In the genomic region with DNA sequence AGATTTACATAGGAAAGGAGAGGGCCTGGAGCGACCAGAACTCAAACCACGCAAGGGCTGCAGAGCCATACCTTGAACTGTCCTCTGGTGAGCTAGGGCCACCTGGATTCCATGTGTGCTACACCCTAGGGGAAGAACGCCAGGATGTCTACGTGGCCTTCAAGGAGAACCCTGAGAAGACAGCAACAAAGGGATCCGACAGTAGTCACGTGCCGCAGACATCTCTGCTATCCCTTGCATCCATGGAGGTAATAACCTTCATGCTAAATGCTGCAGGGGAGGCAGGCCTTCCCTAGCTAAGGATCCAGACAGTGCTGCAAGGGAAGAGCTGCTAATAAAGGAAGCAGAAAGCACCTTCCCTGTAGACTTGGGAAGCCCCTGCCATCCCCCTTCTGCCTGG, we compare ENCODE assay signal across 26 cellular contexts. TPM values are rescaled to one million over a fixed set of nuclear protein-coding genes. Genes with fewer than 3 reads are reported as not detected.
DNase-seq lines count a peak whose midpoint lies in the region; ATAC-seq and TF ChIP-seq lines count a peak whose summit lies in the region.
"Had no signal": no experiment of that assay in that cellular context is flagged by ENCODE, and none has a peak within 500 bp of the region (broad histone marks: within the 10 kb centered on the region; RNA-seq: fewer than 3 reads in every experiment).

No MANE protein-coding gene starts in this region.

- ATAC-seq in CD4-positive, alpha-beta T cell (ENCODE audit: poor library complexity) = no peak
- no peak for ATAC-seq in naive thymus-derived CD8-positive, alpha-beta T cell
- ATAC-seq: activated T-cell treated with anti-CD3 and anti-CD28 coated beads, Interleukin-2, amount 50 U/mL, for 4 hours; esophagus mucosa; foreskin keratinocyte; K562; left lung; upper lobe of right lung had no signal

- no peaks in the 10 kb centered on the region for H3K9me3 ChIP-seq in CD4-positive, alpha-beta T cell (ENCODE audit: control insufficient read depth, low read length)
- no peaks in the 10 kb centered on the region for H3K9me3 ChIP-seq in CD8-positive, alpha-beta memory T cell (ENCODE audit: low read length)
- H3K9me3 ChIP-seq: ascending aorta, left lung, SJSA1, upper lobe of right lung had no signal

- CTCF ChIA-PET in CD4-positive, alpha-beta T cell (lab: Charles Lee) = interaction anchor here (0.6 to 4.3 kb wide), 2 partner anchors 9 to 83 kb away, joined by 3 to 40 read pairs; no protein-coding TSS in a partner anchor
- CTCF ChIA-PET in CD8-positive, alpha-beta memory T cell (lab: Charles Lee) = interaction anchor here (1.3 to 13.4 kb wide), 3 partner anchors 8 to 120 kb away, joined by 3 to 227 read pairs (median 27); no protein-coding TSS in a partner anchor

- peak overlapping the region; percentile 43 for H3K4me3 Mint-ChIP-seq in CD4-positive, alpha-beta T cell
- H3K4me3 Mint-ChIP-seq in CD8-positive, alpha-beta memory T cell = peak overlapping the region in 1 of 7 donors; percentile 0
- H3K4me3 Mint-ChIP-seq in activated naive CD8-positive, alpha-beta T cell treated with anti-CD3 and anti-CD28 coated beads for 36 hours = no peak overlapping the region
- peak overlapping the region in 5 of 10 donors; percentile 15 to 68 (median 44) for H3K4me3 Mint-ChIP-seq in naive thymus-derived CD8-positive, alpha-beta T cell
- H3K4me3 Mint-ChIP-seq: activated naive CD4-positive, alpha-beta T cell treated with anti-CD3 and anti-CD28 coated beads, Interleukin-2, amount 10 ng/mL, durations not matched to agents 7 days and 5 days; activated T-cell treated with anti-CD3 and anti-CD28 coated beads, Interleukin-2, amount 50 U/mL, for 4 hours; endodermal cell; HFFc6 had no signal

- no peaks in the 10 kb centered on the region for H3K36me3 ChIP-seq in CD8-positive, alpha-beta memory T cell (ENCODE audit: insufficient read depth, low read length)
- H3K36me3 ChIP-seq: ascending aorta, left lung, SJSA1, upper lobe of right lung had no signal

- no peak for DNase-seq in CD4-positive, alpha-beta T cell
- no peak for DNase-seq in CD8-positive, alpha-beta memory T cell
- DNase-seq in activated naive CD8-positive, alpha-beta T cell treated with anti-CD3 and anti-CD28 coated beads for 36 hours = no peak
- DNase-seq in naive thymus-derived CD8-positive, alpha-beta T cell = peak in 1 of 10 donors; percentile 2
- DNase-seq in iPS-NIHi7 (ENCODE audit: extremely low spot score) = no peak
- no peak for DNase-seq in NCI-H187 (lab: John Stamatoyannopoulos, UW)
- DNase-seq in stimulated activated CD4-positive, alpha-beta T cell treated with anti-CD3 and anti-CD28 coated beads, Interleukin-4, amount 100 ng/mL, for 1 hour = no peak
- DNase-seq: activated CD4-positive, CD25-positive, alpha-beta regulatory T cell; activated CD8-positive, alpha-beta memory T cell treated with anti-CD3 and anti-CD28 coated beads for 24 hours; activated naive CD4-positive, alpha-beta T cell treated with anti-CD3 and anti-CD28 coated beads, Interleukin-2, amount 10 ng/mL, durations not matched to agents 7 days and 5 days; activated T-cell treated with anti-CD3 and anti-CD28 coated beads, Interleukin-2, amount 50 U/mL, for 4 hours; cortex of kidney; endodermal cell; foreskin keratinocyte; HFFc6; MM.1S; naive B cell; NCI-H446; NCI-H82; stimulated activated CD4-positive, alpha-beta T cell treated with anti-CD3 and anti-CD28 coated beads, Interleukin-2, amount 100 ng/mL, for 24 hours; upper lobe of right lung had no signal

- H3K27me3 Mint-ChIP-seq in CD4-positive, alpha-beta T cell = no peaks in the 10 kb centered on the region
- peaks cover 0 to 3% of the 10 kb centered on the region in 2 donors for H3K27me3 Mint-ChIP-seq in CD8-positive, alpha-beta memory T cell
- H3K27me3 Mint-ChIP-seq in activated naive CD8-positive, alpha-beta T cell treated with anti-CD3 and anti-CD28 coated beads for 36 hours = no peaks in the 10 kb centered on the region
- H3K27me3 Mint-ChIP-seq in naive thymus-derived CD8-positive, alpha-beta T cell = no peaks in the 10 kb centered on the region
- H3K27me3 Mint-ChIP-seq: activated naive CD4-positive, alpha-beta T cell treated with anti-CD3 and anti-CD28 coated beads, Interleukin-2, amount 10 ng/mL, durations not matched to agents 7 days and 5 days; naive B cell had no signal

- H3K36me3 Mint-ChIP-seq in CD4-positive, alpha-beta T cell (ENCODE audit: low read depth) = peaks cover 22% of the 10 kb centered on the region
- peaks cover 0 to 5% (median 3%) of the 10 kb centered on the region in 3 donors for H3K36me3 Mint-ChIP-seq in CD8-positive, alpha-beta memory T cell
- peaks cover 2% of the 10 kb centered on the region for H3K36me3 Mint-ChIP-seq in activated naive CD8-positive, alpha-beta T cell treated with anti-CD3 and anti-CD28 coated beads for 36 hours
- peaks cover 0 to 4% (median 0%) of the 10 kb centered on the region in 3 donors for H3K36me3 Mint-ChIP-seq in naive thymus-derived CD8-positive, alpha-beta T cell
- H3K36me3 Mint-ChIP-seq: naive B cell had no signal

- peak overlapping the region; percentile 91 for H3K27ac ChIP-seq in CD4-positive, alpha-beta T cell (ENCODE audit: low read depth, low read length)
- no peak overlapping the region for H3K27ac ChIP-seq in CD8-positive, alpha-beta memory T cell (ENCODE audit: low read depth, low read length)
- H3K27ac ChIP-seq: ascending aorta, foreskin keratinocyte, left lung, SJSA1, upper lobe of right lung had no signal

- H3K4me1 Mint-ChIP-seq in CD4-positive, alpha-beta T cell (ENCODE audit: low read depth) = peaks cover 83% of the 10 kb centered on the region
- peaks cover 70 to 91% (median 87%) of the 10 kb centered on the region in 3 donors for H3K4me1 Mint-ChIP-seq in CD8-positive, alpha-beta memory T cell
- H3K4me1 Mint-ChIP-seq in activated naive CD8-positive, alpha-beta T cell treated with anti-CD3 and anti-CD28 coated beads for 36 hours = peaks cover 79% of the 10 kb centered on the region
- peaks cover 46 to 92% (median 88%) of the 10 kb centered on the region in 4 donors for H3K4me1 Mint-ChIP-seq in naive thymus-derived CD8-positive, alpha-beta T cell

- H3K4me1 ChIP-seq in CD8-positive, alpha-beta memory T cell (ENCODE audit: insufficient read depth, low read length) = peaks cover 74% of the 10 kb centered on the region
- H3K4me1 ChIP-seq: foreskin keratinocyte had no signal

- H3K9me3 Mint-ChIP-seq in CD4-positive, alpha-beta T cell = no peaks in the 10 kb centered on the region
- no peaks in the 10 kb centered on the region for H3K9me3 Mint-ChIP-seq in CD8-positive, alpha-beta memory T cell
- no peaks in the 10 kb centered on the region for H3K9me3 Mint-ChIP-seq in activated naive CD8-positive, alpha-beta T cell treated with anti-CD3 and anti-CD28 coated beads for 36 hours
- H3K9me3 Mint-ChIP-seq in naive thymus-derived CD8-positive, alpha-beta T cell = no peaks in the 10 kb centered on the region
- H3K9me3 Mint-ChIP-seq: activated naive CD4-positive, alpha-beta T cell treated with anti-CD3 and anti-CD28 coated beads, Interleukin-2, amount 10 ng/mL, durations not matched to agents 7 days and 5 days; activated T-cell treated with anti-CD3 and anti-CD28 coated beads, Interleukin-2, amount 50 U/mL, for 4 hours; endodermal cell; HFFc6; naive B cell had no signal

- H3K4me3 ChIP-seq in CD8-positive, alpha-beta memory T cell (ENCODE audit: low read length) = no peak overlapping the region
- H3K4me3 ChIP-seq: ascending aorta, K562, left lung, SJSA1, upper lobe of right lung had no signal

- H3K27ac Mint-ChIP-seq in CD4-positive, alpha-beta T cell = peak overlapping the region; percentile 99
- H3K27ac Mint-ChIP-seq in CD8-positive, alpha-beta memory T cell = peak overlapping the region in 7 of 8 donors; percentile 80 to 100 (median 90)
- H3K27ac Mint-ChIP-seq in activated naive CD8-positive, alpha-beta T cell treated with anti-CD3 and anti-CD28 coated beads for 36 hours = peak overlapping the region; percentile 65
- peak overlapping the region; percentile 85 to 100 (median 92) for H3K27ac Mint-ChIP-seq in naive thymus-derived CD8-positive, alpha-beta T cell
- H3K27ac Mint-ChIP-seq: endodermal cell, HFFc6 had no signal

- POLR2A ChIA-PET in CD4-positive, alpha-beta T cell (lab: Charles Lee) = interaction anchor here (0.7 to 12.0 kb wide), 4 partner anchors 9 to 120 kb away, joined by 3 to 178 read pairs (median 8); partner anchors contain the start of gene NOL4L
- POLR2A ChIA-PET in CD8-positive, alpha-beta memory T cell (lab: Charles Lee) = interaction anchor here (1.4 kb wide), 1 partner anchor 53 kb away, joined by 3 read pairs; the partner anchor contains the start of gene NOL4L
- POLR2A ChIA-PET in naive thymus-derived CD8-positive, alpha-beta T cell (lab: Charles Lee) = interaction anchor here (0.9 to 29.2 kb wide), 2 partner anchors 10 to 14 kb away, joined by 3 to 883 read pairs; no protein-coding TSS in a partner anchor

- intact Hi-C loops in CD4-positive, alpha-beta T cell (cut with DNase I, micrococcal nuclease) = no loop called here

- no peak for TF ChIP-seq CTCF in CD4-positive, alpha-beta T cell (IDR thresholded peaks at IDR 0.05)

- H3K27me3 ChIP-seq in CD4-positive, alpha-beta T cell (ENCODE audit: control insufficient read depth, insufficient read depth, low read length) = no peaks in the 10 kb centered on the region
- H3K27me3 ChIP-seq in CD8-positive, alpha-beta memory T cell (ENCODE audit: insufficient read depth, low read length, poor library complexity, severe bottlenecking) = no peaks in the 10 kb centered on the region
- H3K27me3 ChIP-seq: ascending aorta, SJSA1, upper lobe of right lung had no signal

RNA-seq across cellular contexts. Expression of gene NOL4L, which starts 52.9 kb away (rescaled TPM):
- total RNA-seq in CD4-positive, alpha-beta T cell = 10 to 100 TPM; 53.1 to 55.6 TPM
- 10 to 100 TPM; 15.8 to 19.8 TPM for total RNA-seq in CD8-positive, alpha-beta memory T cell
- polyA plus RNA-seq in CD8-positive, alpha-beta memory T cell = 15.4 TPM
- total RNA-seq in activated naive CD8-positive, alpha-beta T cell treated with anti-CD3 and anti-CD28 coated beads for 36 hours = 10 to 100 TPM; 15.9 TPM
- total RNA-seq in naive thymus-derived CD8-positive, alpha-beta T cell = 10 to 100 TPM; 65.7 to 66.1 TPM
- polyA plus RNA-seq in naive thymus-derived CD8-positive, alpha-beta T cell = 10 to 100 TPM; 10.0 to 21.5 (median 14.2) TPM
